23 cellular contexts compared by ENCODE assay signal in the genomic region with DNA sequence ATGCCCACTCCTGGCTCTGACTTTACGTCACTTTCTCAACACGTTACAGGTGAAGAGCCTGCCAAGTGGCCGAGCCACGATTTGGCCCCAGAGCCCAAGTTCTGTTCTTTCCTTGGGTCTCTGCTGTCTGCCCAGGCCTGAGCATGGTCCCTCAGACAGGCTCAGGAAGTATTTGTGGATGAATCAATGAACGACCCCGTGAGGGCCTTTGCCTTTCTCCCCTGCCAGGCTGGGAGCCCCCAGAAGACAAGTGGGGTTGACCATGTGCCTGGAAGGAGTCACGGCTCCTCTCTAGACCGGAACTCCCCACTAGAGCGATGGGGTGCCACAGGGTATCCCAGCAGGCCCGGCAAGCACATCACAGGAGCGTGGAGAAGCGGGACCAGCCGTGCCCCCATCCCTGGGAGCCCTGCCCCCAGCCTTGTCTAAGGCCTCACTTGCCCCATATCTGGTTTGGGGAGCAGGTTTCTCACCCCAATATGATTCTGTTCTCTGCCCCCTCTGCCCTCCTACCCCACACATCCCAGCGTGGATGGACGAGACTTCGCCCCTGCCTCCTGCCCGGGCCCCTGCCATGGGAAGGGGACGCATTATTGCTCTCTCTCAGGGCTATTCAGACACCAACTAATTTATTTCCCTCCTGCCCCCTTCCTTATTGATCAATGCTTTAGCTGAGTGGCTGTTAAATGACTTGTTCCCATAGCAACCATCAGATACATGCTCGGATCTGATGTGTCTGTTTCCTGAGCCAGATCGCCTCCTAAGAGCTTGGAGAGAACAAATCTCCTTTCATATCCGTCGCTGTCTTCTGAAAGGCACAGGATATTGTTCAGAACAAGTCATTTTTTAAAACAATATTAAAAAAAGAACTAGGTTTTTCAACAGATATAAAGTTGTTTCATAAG.
"Had no signal": no experiment of that assay in that cellular context is flagged by ENCODE, and none has a peak within 500 bp of the region (broad histone marks: within the 10 kb centered on the region; RNA-seq: fewer than 3 reads in every experiment).

No MANE protein-coding gene starts in this region.

- H3K4me3 ChIP-seq: colonic mucosa, esophagus squamous epithelium, gastroesophageal sphincter, left ventricle myocardium inferior, lower lobe of right lung, right atrium auricular region, sigmoid colon, skin epidermis, stomach, thoracic aorta, transverse colon had no signal

- DNase-seq: colonic mucosa; dermis blood vessel endothelial cell; esophagus squamous epithelium; foreskin fibroblast; glutamatergic neuron; islet precursor cell; left ventricle myocardium inferior; lower lobe of right lung; mesenchymal stem cell; naive B cell; sigmoid colon; stimulated activated CD4-positive, alpha-beta T cell treated with anti-CD3 and anti-CD28 coated beads, Interleukin-2, amount 100 ng/mL, for 24 hours; stimulated activated CD4-positive, alpha-beta T cell treated with anti-CD3 and anti-CD28 coated beads, Interleukin-4, amount 100 ng/mL, for 4 hours; stimulated activated naive B cell treated with anti-CD40 and anti-IgM and Interleukin-4, amounts not matched to agents 10 μg/mL and 1 μg/mL and 100 μg/mL, for 72 hours; stomach; substantia nigra; transverse colon had no signal

- H3K27ac Mint-ChIP-seq: nephron; stimulated activated naive B cell treated with anti-CD40 and anti-IgM and Interleukin-4, amounts not matched to agents 10 μg/mL and 1 μg/mL and 100 μg/mL, for 72 hours had no signal

- H3K9me3 ChIP-seq: colonic mucosa, esophagus squamous epithelium, gastroesophageal sphincter, left ventricle myocardium inferior, lower lobe of right lung, neutrophil, right atrium auricular region, sigmoid colon, stomach, thoracic aorta, transverse colon had no signal

- H3K4me3 Mint-ChIP-seq: naive B cell; nephron; stimulated activated naive B cell treated with anti-CD40 and anti-IgM and Interleukin-4, amounts not matched to agents 10 μg/mL and 1 μg/mL and 100 μg/mL, for 72 hours had no signal

- H3K4me1 Mint-ChIP-seq: nephron had no signal

- H3K36me3 ChIP-seq: colonic mucosa, esophagus squamous epithelium, gastroesophageal sphincter, left ventricle myocardium inferior, lower lobe of right lung, neutrophil, right atrium auricular region, sigmoid colon, stomach, thoracic aorta, transverse colon had no signal

- H3K9me3 Mint-ChIP-seq: naive B cell; nephron; stimulated activated naive B cell treated with anti-CD40 and anti-IgM and Interleukin-4, amounts not matched to agents 10 μg/mL and 1 μg/mL and 100 μg/mL, for 72 hours had no signal

- H3K27ac ChIP-seq: colonic mucosa, esophagus squamous epithelium, gastroesophageal sphincter, left ventricle myocardium inferior, lower lobe of right lung, neutrophil, right atrium auricular region, sigmoid colon, skin epidermis, stomach, thoracic aorta, transverse colon had no signal

- H3K36me3 Mint-ChIP-seq: naive B cell; stimulated activated naive B cell treated with anti-CD40 and anti-IgM and Interleukin-4, amounts not matched to agents 10 μg/mL and 1 μg/mL and 100 μg/mL, for 72 hours had no signal

- H3K27me3 ChIP-seq: colonic mucosa, right atrium auricular region, sigmoid colon had no signal
